21 cellular contexts compared by ENCODE assay signal in the genomic region with DNA sequence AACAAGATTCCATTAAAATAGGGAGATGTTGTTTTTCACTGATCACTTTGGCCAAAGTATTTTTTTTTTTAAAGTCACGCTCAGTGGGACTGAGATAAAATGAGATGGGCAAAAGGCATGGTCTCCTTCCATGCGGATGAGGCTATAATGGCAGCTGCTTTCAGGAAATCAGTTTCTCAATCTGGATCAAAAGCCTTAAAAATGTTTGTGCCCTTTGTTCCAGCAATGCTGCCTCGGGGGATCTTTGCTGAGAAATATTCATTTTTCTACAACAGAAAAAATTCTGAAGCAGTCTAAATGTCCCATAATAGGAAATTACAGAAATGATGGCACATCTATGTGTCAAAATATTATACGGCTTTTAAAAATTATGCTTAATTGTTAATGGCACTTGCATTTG.
DNase-seq lines count a peak whose midpoint lies in the region; ATAC-seq, FAIRE-seq and TF ChIP-seq lines count a peak whose summit lies in the region.
"Had no signal": no experiment of that assay in that cellular context is flagged by ENCODE, and none has a peak within 500 bp of the region (broad histone marks: within the 10 kb centered on the region; RNA-seq: fewer than 3 reads in every experiment).

No MANE protein-coding gene starts in this region.

- CTCF ChIA-PET in endothelial cell of umbilical vein (lab: Charles Lee): interaction anchor here (1.3 to 3.9 kb wide), 4 partner anchors 10 to 64 kb away, joined by 3 to 24 read pairs (median 11); no protein-coding TSS in a partner anchor
- CTCF ChIA-PET in Caco-2 (lab: Charles Lee): no interaction called here

- TF ChIP-seq POLR2A in endothelial cell of umbilical vein (IDR thresholded peaks at IDR 0.05; ENCODE audit: low read depth, low read length): no peak

- H3K9me3 Mint-ChIP-seq in HFFc6 (no peaks in the 10 kb centered on the region), osteocyte (ENCODE audit: unreplicated experiment) (no peaks in the 10 kb centered on the region), Caco-2 (ENCODE audit: unreplicated experiment) (no peaks in the 10 kb centered on the region)
- H3K9me3 Mint-ChIP-seq: CD4-positive, CD25-positive, alpha-beta regulatory T cell had no signal

- no peaks in the 10 kb centered on the region for H3K36me3 ChIP-seq in endothelial cell of umbilical vein (ENCODE audit: control insufficient read depth in 2 of 2, extremely low read depth in 1 of 2, insufficient read depth in 2 of 2, low read length in 2 of 2)
- no peaks in the 10 kb centered on the region for H3K36me3 ChIP-seq in Caco-2 (ENCODE audit: control insufficient read depth, insufficient read depth, low read length)

- no peaks in the 10 kb centered on the region for H3K79me2 ChIP-seq in endothelial cell of umbilical vein (ENCODE audit: control insufficient read depth, insufficient read depth, low read length)

- BruUV-seq in endothelial cell of umbilical vein (replicated peaks; lab: Mats Ljungman, UMichigan) (no TSS peak), Caco-2 (replicated peaks; lab: Mats Ljungman, UMichigan) (no TSS peak)

- H3K27ac Mint-ChIP-seq in HFFc6: peak overlapping the region; percentile 65
- H3K27ac Mint-ChIP-seq in osteocyte (ENCODE audit: unreplicated experiment): peak overlapping the region; percentile 88
- no peak overlapping the region for H3K27ac Mint-ChIP-seq in Caco-2 (ENCODE audit: unreplicated experiment)
- H3K27ac Mint-ChIP-seq: CD4-positive, CD25-positive, alpha-beta regulatory T cell had no signal

- TF ChIP-seq CTCF in HFFc6 (IDR thresholded peaks at IDR 0.05): no peak
- TF ChIP-seq CTCF in endothelial cell of umbilical vein (IDR thresholded peaks at IDR 0.05; ENCODE audit: extremely low read depth in 1 of 2, insufficient read depth in 1 of 2, low read depth in 1 of 2, low read length in 2 of 2): no peak
- TF ChIP-seq CTCF in osteocyte (IDR thresholded peaks at IDR 0.05): no peak
- no peak for TF ChIP-seq CTCF in Caco-2 (IDR thresholded peaks at IDR 0.05; ENCODE audit: insufficient read depth in 1 of 2, low read depth in 1 of 2, low read length in 1 of 2, severe bottlenecking in 1 of 2, unreplicated experiment in 1 of 2)

- peak; percentile 33 for FAIRE-seq in endothelial cell of umbilical vein (lab: Jason Lieb, UNC)
- FAIRE-seq: GM19239, H1 had no signal

- no peak overlapping the region for H3K4me2 ChIP-seq in endothelial cell of umbilical vein (ENCODE audit: insufficient read depth, low read length)

- no peaks in the 10 kb centered on the region for H3K9me1 ChIP-seq in endothelial cell of umbilical vein (replicated peaks; ENCODE audit: control insufficient read depth, extremely low read depth, insufficient read depth, low read length)

- H3K36me3 Mint-ChIP-seq in HFFc6 (ENCODE audit: low read depth) (no peaks in the 10 kb centered on the region), osteocyte (ENCODE audit: unreplicated experiment) (no peaks in the 10 kb centered on the region), Caco-2 (ENCODE audit: insufficient read depth, unreplicated experiment) (peaks cover 4% of the 10 kb centered on the region)
- H3K36me3 Mint-ChIP-seq: CD4-positive, CD25-positive, alpha-beta regulatory T cell had no signal

- in situ Hi-C loops in SK-MEL-5 (cut with HindIII; ENCODE audit: low pct_unique_long_range_greater_than_20kb, low sequenced_read_pairs): no loop called here

- H3K4me1 Mint-ChIP-seq in HFFc6 (ENCODE audit: low read depth) (peaks cover 62% of the 10 kb centered on the region), osteocyte (ENCODE audit: unreplicated experiment) (peaks cover 58% of the 10 kb centered on the region), Caco-2 (ENCODE audit: low read depth, unreplicated experiment) (peaks cover 16% of the 10 kb centered on the region)
- H3K4me1 Mint-ChIP-seq: CD4-positive, CD25-positive, alpha-beta regulatory T cell had no signal

- H3K4me3 Mint-ChIP-seq in HFFc6 (peak overlapping the region; percentile 55), osteocyte (ENCODE audit: unreplicated experiment) (no peak overlapping the region), Caco-2 (ENCODE audit: unreplicated experiment) (no peak overlapping the region)
- H3K4me3 Mint-ChIP-seq: CD4-positive, CD25-positive, alpha-beta regulatory T cell had no signal

- dilution Hi-C loops in endothelial cell of umbilical vein (cut with MboI; ENCODE audit: extremely low pct_ligation_motif_present, low sequenced_read_pairs): no loop called here

- no peaks in the 10 kb centered on the region for H3K27me3 ChIP-seq in endothelial cell of umbilical vein (ENCODE audit: control insufficient read depth in 2 of 2, insufficient read depth in 2 of 2, low read length in 2 of 2)
- H3K27me3 ChIP-seq in Caco-2 (replicated peaks; ENCODE audit: control insufficient read depth, insufficient read depth, low read length): no peaks in the 10 kb centered on the region

- H3K9me3 ChIP-seq in endothelial cell of umbilical vein (replicated peaks; ENCODE audit: control insufficient read depth, insufficient read depth, low read length) (no peaks in the 10 kb centered on the region), Caco-2 (no peaks in the 10 kb centered on the region)

- H3K9ac ChIP-seq in endothelial cell of umbilical vein (replicated peaks; ENCODE audit: extremely low read depth, insufficient read depth, low read length): no peak overlapping the region

- ATAC-seq in HG02798 (IDR thresholded peaks at IDR 0.05; ENCODE audit: poor library complexity, unreplicated experiment) (no peak), HG03175 (IDR thresholded peaks at IDR 0.05; ENCODE audit: unreplicated experiment) (no peak)
- ATAC-seq: HCT116 had no signal

- no peak overlapping the region for H2AFZ ChIP-seq in endothelial cell of umbilical vein (ENCODE audit: low read depth, low read length)

- DNase-seq in HFFc6: no peak
- DNase-seq in SK-MEL-5 (ENCODE audit: low read depth, low spot score): peak; percentile 41
- DNase-seq in endothelial cell of umbilical vein (ENCODE audit: low read depth, low spot score): no peak
- no peak for DNase-seq in osteocyte (ENCODE audit: extremely low spot score, unreplicated experiment)
- DNase-seq in SKM-1 treated with dmso at 0.1 percent for 144 hours (lab: John Stamatoyannopoulos, UW; ENCODE audit: unreplicated experiment): no peak
- DNase-seq in Caco-2: no peak
- DNase-seq: CD4-positive, CD25-positive, alpha-beta regulatory T cell; DMS79; MM.1S; NCI-H1092; NCI-H1436 treated with DMSO at 0.1 percent for 48 hours; NCI-H2029; NCI-H2171; NCI-H345; NCI-H526; OCI-M1 had no signal

- POLR2A ChIA-PET in endothelial cell of umbilical vein (lab: Charles Lee): interaction anchor here (0.6 kb wide), 1 partner anchor 49 kb away, joined by 3 read pairs; no protein-coding TSS in a partner anchor
- POLR2A ChIA-PET in Caco-2 (lab: Charles Lee): no interaction called here

- H4K20me1 ChIP-seq in endothelial cell of umbilical vein (replicated peaks; ENCODE audit: control insufficient read depth, extremely low read depth, insufficient read depth, low read length): no peaks in the 10 kb centered on the region

- H3K27ac ChIP-seq in endothelial cell of umbilical vein (ENCODE audit: insufficient read depth, low read depth, low read length): no peak overlapping the region

- H3K27me3 Mint-ChIP-seq in HFFc6 (ENCODE audit: insufficient read depth): peaks cover 2% of the 10 kb centered on the region
- no peaks in the 10 kb centered on the region for H3K27me3 Mint-ChIP-seq in osteocyte (ENCODE audit: unreplicated experiment)
- no peaks in the 10 kb centered on the region for H3K27me3 Mint-ChIP-seq in Caco-2 (ENCODE audit: insufficient read depth, unreplicated experiment)

- H3K4me3 ChIP-seq in endothelial cell of umbilical vein (replicated peaks in 1 of 3; ENCODE audit: insufficient read depth in 1 of 3, low read depth in 1 of 3, low read length in 3 of 3): no peak overlapping the region
- no peak overlapping the region for H3K4me3 ChIP-seq in Caco-2 (ENCODE audit: low read depth, low read length)

- intact Hi-C loops in endothelial cell of umbilical vein (cut with micrococcal nuclease) (no loop called here), Caco-2 (cut with micrococcal nuclease; ENCODE audit: unreplicated experiment) (no loop called here)

- H3K4me1 ChIP-seq in endothelial cell of umbilical vein (ENCODE audit: control insufficient read depth, extremely low read depth, insufficient read depth, low read length) (peaks cover 22% of the 10 kb centered on the region), Caco-2 (peaks cover 25% of the 10 kb centered on the region)

TF ChIP-seq in endothelial cell of umbilical vein, 7 proteins besides CTCF, POLR2A, EP300 and RAD21:
- TF ChIP-seq MYC (IDR thresholded peaks at IDR 0.05; ENCODE audit: low read depth, low read length) (no peak), EZH2 (IDR thresholded peaks at IDR 0.05; ENCODE audit: borderline replicate concordance, low read depth, low read length, severe bottlenecking) (no peak), POLR2AphosphoS5 (IDR thresholded peaks at IDR 0.05; ENCODE audit: insufficient read depth, low read depth, low read length) (no peak), JUN (IDR thresholded peaks at IDR 0.05; ENCODE audit: borderline replicate concordance, insufficient read depth, insufficient read length, low read depth) (no peak), GATA2 (IDR thresholded peaks at IDR 0.05; ENCODE audit: insufficient read depth, insufficient read length, low read depth, low read length) (no peak), FOS (IDR thresholded peaks at IDR 0.05; ENCODE audit: borderline replicate concordance, insufficient read depth, low read length) (no peak)
- TF ChIP-seq, protein P1, sequence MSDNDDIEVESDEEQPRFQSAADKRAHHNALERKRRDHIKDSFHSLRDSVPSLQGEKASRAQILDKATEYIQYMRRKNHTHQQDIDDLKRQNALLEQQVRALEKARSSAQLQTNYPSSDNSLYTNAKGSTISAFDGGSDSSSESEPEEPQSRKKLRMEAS (IDR thresholded peaks at IDR 0.05; ENCODE audit: insufficient read depth, insufficient read length): no peak
